8 cellular contexts compared by ENCODE assay signal in the genomic region with DNA sequence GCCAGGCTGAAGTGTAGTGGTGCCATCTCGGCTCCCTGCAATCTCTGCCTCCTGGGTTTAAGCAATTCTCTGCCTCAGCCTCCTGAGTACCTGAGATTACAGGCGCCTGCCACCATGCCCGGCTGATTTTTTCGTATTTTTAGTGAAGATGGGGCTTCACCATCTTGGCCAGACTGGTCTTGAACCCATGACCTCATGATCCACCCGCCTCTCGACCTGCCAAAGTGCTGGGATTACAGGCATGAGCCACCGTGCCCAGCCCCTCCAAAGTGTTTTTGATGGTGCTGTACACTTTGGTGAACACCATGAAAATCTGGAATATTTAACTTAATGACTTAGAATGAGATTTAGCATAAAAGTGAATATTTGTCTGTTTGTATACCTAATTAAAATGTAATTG. TPM values are rescaled to one million over a fixed set of nuclear protein-coding genes. Genes with fewer than 3 reads are reported as not detected.
"Had no signal": no experiment of that assay in that cellular context is flagged by ENCODE, and none has a peak within 500 bp of the region (broad histone marks: within the 10 kb centered on the region; RNA-seq: fewer than 3 reads in every experiment).

No MANE protein-coding gene starts in this region.

- H3K4me1 Mint-ChIP-seq: IgD-negative memory B cell had no signal

- H3K36me3 Mint-ChIP-seq: IgD-negative memory B cell had no signal

- FAIRE-seq: HepG2, HTR-8/SVneo, K562 had no signal

- H3K27ac ChIP-seq: HL-60 had no signal

- ATAC-seq: HepG2, K562 had no signal

- DNase-seq: IMR-90, KBM-7 had no signal

- H3K4me3 ChIP-seq: K562 had no signal

- H3K4me3 Mint-ChIP-seq: IgD-negative memory B cell had no signal

- H3K27ac Mint-ChIP-seq: IgD-negative memory B cell had no signal

RNA-seq across cellular contexts. Expression of gene LUZP2, which starts 5.6 kb away (rescaled TPM):
- total RNA-seq: HepG2, HT-29, K562 had no signal
- polyA plus RNA-seq: HepG2, IgD-negative memory B cell, K562 had no signal
